8 cellular contexts compared by ENCODE assay signal in the genomic region with DNA sequence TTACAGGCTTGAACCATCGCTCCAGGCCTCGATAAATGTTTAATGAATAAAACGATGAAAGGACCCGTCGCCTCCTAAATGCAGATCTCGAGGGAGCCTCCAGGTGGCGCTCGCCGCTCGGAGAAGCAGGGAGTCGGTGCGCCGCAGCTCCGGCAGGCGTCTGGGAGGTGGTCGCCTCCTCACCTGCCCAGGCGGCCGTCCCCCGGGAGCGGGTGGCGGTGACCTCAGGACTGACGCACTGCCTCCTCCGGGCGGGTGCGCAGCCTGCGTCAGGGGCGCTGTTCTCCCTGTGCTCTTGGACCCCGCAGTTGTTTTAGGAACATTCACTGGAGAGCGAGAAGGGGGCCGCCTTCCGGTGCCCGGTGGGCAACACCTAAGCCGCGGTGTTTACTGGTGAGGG. TPM values are rescaled to one million over a fixed set of nuclear protein-coding genes. Genes with fewer than 3 reads are reported as not detected.
DNase-seq lines count a peak whose midpoint lies in the region; ATAC-seq, FAIRE-seq and TF ChIP-seq lines count a peak whose summit lies in the region.

No MANE protein-coding gene starts in this region.

- ATAC-seq in psoas muscle (peak; percentile 69 to 84 (median 76)), HG03457 (IDR thresholded peaks at IDR 0.05; ENCODE audit: unreplicated experiment) (no peak)

- no peaks in the 10 kb centered on the region for H3K79me2 ChIP-seq in SU-DHL-6 (ENCODE audit: insufficient read depth, low read length)

- peak overlapping the region; percentile 41 for H3K4me2 ChIP-seq in SU-DHL-6 (ENCODE audit: low read depth, low read length, poor library complexity, severe bottlenecking)

- peak; percentile 66 for TF ChIP-seq CTCF in SU-DHL-6 (IDR thresholded peaks at IDR 0.05; ENCODE audit: insufficient read depth, low read length, poor library complexity, severe bottlenecking)
- TF ChIP-seq CTCF in adrenal gland (IDR thresholded peaks at IDR 0.05), result peak; percentile 83 to 93 (median 86)
- peak; percentile 69 to 93 for TF ChIP-seq CTCF in right atrium auricular region (IDR thresholded peaks at IDR 0.05)
- TF ChIP-seq CTCF in psoas muscle (IDR thresholded peaks at IDR 0.05), result peak; percentile 85
- peak; percentile 55 to 84 (median 73) for TF ChIP-seq CTCF in uterus (IDR thresholded peaks at IDR 0.05)

- no peaks in the 10 kb centered on the region for H4K20me1 ChIP-seq in SU-DHL-6 (ENCODE audit: low read depth, low read length)

- 2 to 6% (median 3%) methylated on average over 15 to 34 of the region's 34 CpGs for WGBS in adrenal gland, 4 donors
- WGBS in psoas muscle, 3 donors, result 3 to 4% (median 3%) methylated on average over 34 of the region's 34 CpGs

- intact Hi-C loops in adrenal gland (cut with DNase I), result loop anchor here (5.0 to 10.0 kb wide), 5 partner anchors 145 to 685 kb away; no protein-coding TSS in a partner anchor
- intact Hi-C loops in psoas muscle (cut with DNase I), result loop anchor here (2.0 to 5.0 kb wide), 4 partner anchors 147 to 687 kb away; no protein-coding TSS in a partner anchor
- intact Hi-C loops in uterus (cut with DNase I; ENCODE audit: low total_unique reads), result no loop called here

- H3K9ac ChIP-seq in SU-DHL-6 (ENCODE audit: low read length), result no peak overlapping the region

- no peak for TF ChIP-seq POLR2A in GM12892 (IDR thresholded peaks at IDR 0.05; ENCODE audit: low read depth, low read length)
- TF ChIP-seq POLR2A in adrenal gland (IDR thresholded peaks at IDR 0.05), result no peak
- no peak for TF ChIP-seq POLR2A in uterus (IDR thresholded peaks at IDR 0.05)

- H3K4me3 ChIP-seq in SU-DHL-6 (ENCODE audit: insufficient read depth, low read length, poor library complexity, severe bottlenecking), result peak overlapping the region; percentile 22
- peak overlapping the region in 1 of 4 donors; percentile 34 for H3K4me3 ChIP-seq in adrenal gland
- peak overlapping the region in 1 of 2 donors; percentile 36 for H3K4me3 ChIP-seq in right atrium auricular region
- H3K4me3 ChIP-seq in psoas muscle, result peak overlapping the region; percentile 57
- H3K4me3 ChIP-seq in uterus, result no peak overlapping the region

- no peaks in the 10 kb centered on the region for H3F3A ChIP-seq in SU-DHL-6 (ENCODE audit: insufficient read depth)

- H3K4me1 ChIP-seq in adrenal gland (replicated peaks in 1 of 2), result no peaks in the 10 kb centered on the region
- H3K4me1 ChIP-seq in right atrium auricular region, result peaks cover 0 to 8% of the 10 kb centered on the region in 2 donors
- no peaks in the 10 kb centered on the region for H3K4me1 ChIP-seq in psoas muscle
- no peaks in the 10 kb centered on the region for H3K4me1 ChIP-seq in uterus

- no peak for FAIRE-seq in GM12892 (lab: Jason Lieb, UNC)

- H3K9me2 ChIP-seq in SU-DHL-6 (replicated peaks; ENCODE audit: insufficient read depth, low read length), result no peaks in the 10 kb centered on the region

- no peaks in the 10 kb centered on the region for H3K36me3 ChIP-seq in SU-DHL-6 (ENCODE audit: low read length)
- no peaks in the 10 kb centered on the region for H3K36me3 ChIP-seq in adrenal gland (replicated peaks in 1 of 2)
- H3K36me3 ChIP-seq in right atrium auricular region, result no peaks in the 10 kb centered on the region
- H3K36me3 ChIP-seq in psoas muscle (ENCODE audit: insufficient read depth in 1 of 2, low read depth in 1 of 2), result no peaks in the 10 kb centered on the region
- H3K36me3 ChIP-seq in uterus, result no peaks in the 10 kb centered on the region

- no peak overlapping the region for H3K27ac ChIP-seq in SU-DHL-6 (ENCODE audit: low read depth, low read length)
- H3K27ac ChIP-seq in adrenal gland, result no peak overlapping the region
- H3K27ac ChIP-seq in right atrium auricular region, result no peak overlapping the region
- H3K27ac ChIP-seq in psoas muscle, result no peak overlapping the region
- no peak overlapping the region for H3K27ac ChIP-seq in uterus

- no peaks in the 10 kb centered on the region for H3K9me3 ChIP-seq in SU-DHL-6 (ENCODE audit: insufficient read depth, low read length)
- no peaks in the 10 kb centered on the region for H3K9me3 ChIP-seq in adrenal gland (replicated peaks in 1 of 3)
- H3K9me3 ChIP-seq in right atrium auricular region, result no peaks in the 10 kb centered on the region
- H3K9me3 ChIP-seq in psoas muscle, result no peaks in the 10 kb centered on the region
- H3K9me3 ChIP-seq in uterus, result no peaks in the 10 kb centered on the region

- H3K27me3 ChIP-seq in SU-DHL-6 (ENCODE audit: low read length) (no peaks in the 10 kb centered on the region), adrenal gland (peaks cover 3% of the 10 kb centered on the region), right atrium auricular region (no peaks in the 10 kb centered on the region), psoas muscle (ENCODE audit: insufficient read depth in 3 of 3, low read length in 2 of 3) (peaks cover 0 to 12% (median 3%) of the 10 kb centered on the region in 3 donors), uterus (no peaks in the 10 kb centered on the region)

- H2AFZ ChIP-seq in SU-DHL-6 (ENCODE audit: low read depth, low read length, severe bottlenecking), result no peak overlapping the region

- DNase-seq in GM12892 (ENCODE audit: insufficient read length), result peak; percentile 62
- DNase-seq in Kasumi-1 (lab: John Stamatoyannopoulos, UW), result peak; percentile 59 to 71
- DNase-seq in adrenal gland, result peak; percentile 46 to 76 (median 66)
- DNase-seq in right atrium auricular region (ENCODE audit: low spot score), result no peak
- DNase-seq in psoas muscle, result peak; percentile 64 to 81
- DNase-seq in uterus, result peak; percentile 21 to 25

RNA-seq across cellular contexts. Expression of gene POLE4, which starts 38.6 kb away (rescaled TPM):
- polyA plus RNA-seq in GM12892 (2012; ENCODE audit: missing spikeins), result 74.9 TPM
- total RNA-seq in adrenal gland (10 to 100 TPM; 16.7 to 93.0 (median 56.2) TPM), right atrium auricular region (10 to 100 TPM; 15.1 to 19.8 TPM), psoas muscle (10 to 100 TPM; 53.4 to 96.6 (median 72.8) TPM), uterus (10 to 100 TPM; 14.2 to 41.2 (median 33.8) TPM)
- polyA plus RNA-seq in adrenal gland (10 to 100 TPM; 67.0 to 73.0 (median 69.6) TPM), psoas muscle (100 to 1,000 TPM in 1 of 3 donors, 10 to 100 TPM in 2; 77.7 to 106 (median 78.2) TPM)

Comparison
In these comparisons a context has a peak if more than half of its experiments do, and no peak if none do; other contexts are left out.
1. H3K4me3 ChIP-seq: peak in SU-DHL-6 (single experiment) and psoas muscle (single experiment); none in uterus (0 of 2).
2. Peak in every context shown above with its lines, with median percentiles within 50 percentile points of each other: CTCF ChIP-seq.